28 cellular contexts compared by ENCODE assay signal in the genomic region with DNA sequence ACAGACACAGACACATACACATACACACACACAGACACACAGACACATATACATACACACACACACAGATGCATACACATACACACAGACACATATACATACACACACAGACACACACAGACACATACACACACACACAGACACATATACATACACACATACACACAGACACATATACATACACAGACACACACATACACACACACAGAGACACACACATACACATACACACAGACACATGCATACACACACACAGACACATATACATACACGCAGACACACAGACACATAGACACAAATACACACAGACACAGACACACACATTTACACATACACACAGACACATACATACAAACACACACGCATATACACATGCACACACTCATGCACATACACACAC.
"Had no signal": no experiment of that assay in that cellular context is flagged by ENCODE, and none has a peak within 500 bp of the region (broad histone marks: within the 10 kb centered on the region; RNA-seq: fewer than 3 reads in every experiment).

No MANE protein-coding gene starts in this region.

- H3K9ac ChIP-seq: neural progenitor cell had no signal

- H3K36me3 Mint-ChIP-seq: naive thymus-derived CD4-positive, alpha-beta T cell; neural progenitor cell; stimulated activated memory B cell treated with anti-CD40 and anti-IgM and Interleukin-4, amounts not matched to agents 10 μg/mL and 1 μg/mL and 100 μg/mL, for 72 hours; type B pancreatic cell had no signal

- H3K4me3 ChIP-seq: colonic mucosa, gastrocnemius medialis, left lung, neural progenitor cell, prostate gland, right atrium auricular region, skin epidermis, spleen, testis, tibial artery had no signal

- DNase-seq: colonic mucosa; effector CD8-positive, alpha-beta T cell; endodermal cell; foreskin fibroblast; gastrocnemius medialis; head of caudate nucleus; left cardiac atrium; left lung; mesendoderm; midbrain; naive thymus-derived CD4-positive, alpha-beta T cell; nucleus accumbens; spleen; stimulated activated CD4-positive, alpha-beta T cell treated with anti-CD3 and anti-CD28 coated beads, Interleukin-4, amount 100 ng/mL, for 4 hours; stimulated activated naive CD8-positive, alpha-beta T cell treated with anti-CD3 and anti-CD28 coated beads, Interleukin-15, Interleukin-2, amounts not matched to agents 100 U/mL and 50 U/mL, for 24 hours; substantia nigra; testis; tibial artery had no signal

- H2AFZ ChIP-seq: neural progenitor cell had no signal

- H3K4me1 ChIP-seq: colonic mucosa, gastrocnemius medialis, left lung, prostate gland, right atrium auricular region, testis, tibial artery had no signal

- H3K4me3 Mint-ChIP-seq: dendritic cell treated with granulocyte-macrophage colony-stimulating factor and Interleukin-4, amounts not matched to agents 40 ng/mL and 50 ng/mL, for 4 days; endodermal cell; naive thymus-derived CD4-positive, alpha-beta T cell; nephron; neural progenitor cell; stimulated activated memory B cell treated with anti-CD40 and anti-IgM and Interleukin-4, amounts not matched to agents 10 μg/mL and 1 μg/mL and 100 μg/mL, for 72 hours; type B pancreatic cell had no signal

- H3K4me2 ChIP-seq: neural progenitor cell had no signal

- ATAC-seq: esophagus mucosa; gastrocnemius medialis; left cardiac atrium; left lung; naive thymus-derived CD4-positive, alpha-beta T cell; stimulated activated memory B cell treated with anti-CD40 and anti-IgM and Interleukin-4, amounts not matched to agents 10 μg/mL and 1 μg/mL and 100 μg/mL, for 72 hours; stimulated activated naive CD8-positive, alpha-beta T cell treated with anti-CD3 and anti-CD28 coated beads, Interleukin-15, Interleukin-2, amounts not matched to agents 100 U/mL and 50 U/mL, for 24 hours had no signal

- H3K4me1 Mint-ChIP-seq: naive thymus-derived CD4-positive, alpha-beta T cell had no signal

- H3K27me3 Mint-ChIP-seq: stimulated activated memory B cell treated with anti-CD40 and anti-IgM and Interleukin-4, amounts not matched to agents 10 μg/mL and 1 μg/mL and 100 μg/mL, for 72 hours had no signal

- H3K27ac Mint-ChIP-seq: dendritic cell treated with granulocyte-macrophage colony-stimulating factor and Interleukin-4, amounts not matched to agents 40 ng/mL and 50 ng/mL, for 4 days; endodermal cell; naive thymus-derived CD4-positive, alpha-beta T cell; nephron; neural progenitor cell; stimulated activated memory B cell treated with anti-CD40 and anti-IgM and Interleukin-4, amounts not matched to agents 10 μg/mL and 1 μg/mL and 100 μg/mL, for 72 hours; type B pancreatic cell had no signal

- H3K36me3 ChIP-seq: colonic mucosa, gastrocnemius medialis, left lung, neural progenitor cell, prostate gland, right atrium auricular region, spleen, tibial artery had no signal

- H3K9me3 Mint-ChIP-seq: dendritic cell treated with granulocyte-macrophage colony-stimulating factor and Interleukin-4, amounts not matched to agents 40 ng/mL and 50 ng/mL, for 4 days; endodermal cell; naive thymus-derived CD4-positive, alpha-beta T cell; stimulated activated memory B cell treated with anti-CD40 and anti-IgM and Interleukin-4, amounts not matched to agents 10 μg/mL and 1 μg/mL and 100 μg/mL, for 72 hours; type B pancreatic cell had no signal

- H3K27ac ChIP-seq: colonic mucosa, epithelial cell of prostate, gastrocnemius medialis, left lung, neural progenitor cell, prostate gland, right atrium auricular region, skin epidermis, spleen, testis, tibial artery had no signal

- H3K27me3 ChIP-seq: colonic mucosa, gastrocnemius medialis, left lung, neural progenitor cell, right atrium auricular region, spleen, testis, tibial artery had no signal

- H3K9me3 ChIP-seq: colonic mucosa, gastrocnemius medialis, left lung, prostate gland, right atrium auricular region, spleen, testis, tibial artery had no signal
